ENCODE assay signal across 17 cellular contexts in the genomic region with DNA sequence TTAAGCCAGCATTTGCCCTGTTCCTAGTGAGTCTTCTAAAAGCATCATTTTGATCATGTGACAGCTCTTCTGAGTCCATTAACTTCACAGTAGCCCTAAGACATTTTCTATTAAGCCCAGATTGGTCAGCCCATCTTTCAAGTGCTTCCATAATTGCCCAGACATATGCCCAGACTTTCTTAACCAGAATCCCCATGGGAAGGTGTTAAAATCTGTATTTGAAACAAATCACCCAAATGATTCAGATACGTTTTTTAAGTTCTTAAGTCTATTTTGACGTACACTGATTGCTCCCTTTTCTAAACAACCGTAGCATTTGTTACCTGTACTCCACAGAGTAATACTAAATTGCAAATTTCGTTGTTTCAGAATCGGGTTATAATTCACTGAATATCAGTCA.
A peak's percentile ranks its signal among the peaks of the same experiment; 100 is the strongest.
DNase-seq lines count a peak whose midpoint lies in the region; ATAC-seq and TF ChIP-seq lines count a peak whose summit lies in the region.
"Had no signal": no experiment of that assay in that cellular context is flagged by ENCODE, and none has a peak within 500 bp of the region (broad histone marks: within the 10 kb centered on the region; RNA-seq: fewer than 3 reads in every experiment).

No MANE protein-coding gene starts in this region.

- H3K27me3 Mint-ChIP-seq in WTC11 (ENCODE audit: low read depth) (no peaks in the 10 kb centered on the region), nephron (ENCODE audit: low read depth) (peaks cover 4% of the 10 kb centered on the region)

- H3K4me3 Mint-ChIP-seq in WTC11, result no peak overlapping the region
- no peak overlapping the region for H3K4me3 Mint-ChIP-seq in nephron
- H3K4me3 Mint-ChIP-seq: CD4-positive, alpha-beta memory T cell; GM23338; H9; HFFc6 had no signal

- no peaks in the 10 kb centered on the region for H3K4me1 ChIP-seq in HEK293 (ENCODE audit: control insufficient read depth, insufficient read depth, low read length)
- H3K4me1 ChIP-seq: Caco-2 had no signal

- no peak overlapping the region for H3K27ac ChIP-seq in HEK293 (ENCODE audit: extremely low read depth, low read depth, low read length)

- CTCF ChIA-PET in HEK293 (lab: Yijun Ruan, JAX) (interaction anchor here (0.7 kb wide), 1 partner anchor 103 kb away, joined by 3 read pairs; no protein-coding TSS in a partner anchor), WTC11 (lab: Charles Lee) (no interaction called here)

- ATAC-seq in WTC11, result no peak
- ATAC-seq: GM23338, HCT116 had no signal

- POLR2A ChIA-PET in HEK293 (lab: Yijun Ruan, JAX) (no interaction called here), WTC11 (lab: Charles Lee) (no interaction called here)

- H3K4me1 Mint-ChIP-seq in WTC11 (no peaks in the 10 kb centered on the region), nephron (peaks cover 7% of the 10 kb centered on the region)
- H3K4me1 Mint-ChIP-seq: CD4-positive, alpha-beta memory T cell; GM23338; H9 had no signal

- H3K4me3 ChIP-seq in HEK293 (ENCODE audit: low read depth, low read length) (no peak overlapping the region), fibroblast of mammary gland (ENCODE audit: control insufficient read depth, low read depth, low read length) (no peak overlapping the region)
- H3K4me3 ChIP-seq: GM23338 had no signal

- H3K36me3 ChIP-seq in HEK293 (ENCODE audit: control insufficient read depth in 2 of 2, insufficient read depth in 1 of 2, low read length in 2 of 2), result no peaks in the 10 kb centered on the region

- peaks cover 22% of the 10 kb centered on the region for H3K9me3 Mint-ChIP-seq in WTC11
- peaks cover 7% of the 10 kb centered on the region for H3K9me3 Mint-ChIP-seq in nephron
- H3K9me3 Mint-ChIP-seq: HFFc6 had no signal

- H3K27ac Mint-ChIP-seq in WTC11 (no peak overlapping the region), nephron (peak overlapping the region; percentile 56 to 86 (median 83))
- H3K27ac Mint-ChIP-seq: CD4-positive, alpha-beta memory T cell; GM23338; H9; HFFc6 had no signal

- TF ChIP-seq CTCF in HEK293 (tag by site-specific recombination; IDR thresholded peaks at IDR 0.05) (no peak), WTC11 (IDR thresholded peaks at IDR 0.05) (no peak), fibroblast of mammary gland (conservative IDR thresholded peaks at IDR 0.05; ENCODE audit: control insufficient read depth, insufficient read depth, low read depth, low read length) (no peak), nephron (IDR thresholded peaks at IDR 0.05; ENCODE audit: unreplicated experiment in 3 of 3) (no peak)

- DNase-seq in WTC11 (ENCODE audit: low spot score) (no peak), fibroblast of mammary gland (ENCODE audit: low read depth) (peak; percentile 17), T-helper 2 cell (no peak), medulla oblongata (ENCODE audit: extremely low spot score) (no peak), COR-L47 (lab: John Stamatoyannopoulos, UW) (no peak)
- no peak for DNase-seq in effector CD4-positive, alpha-beta T cell
- DNase-seq: C1 segment of cervical spinal cord; Caco-2; CD4-positive, alpha-beta memory T cell; DMS153; DND-41; H9; HFFc6 had no signal

- H3K36me3 Mint-ChIP-seq in WTC11 (no peaks in the 10 kb centered on the region), nephron (ENCODE audit: low read depth) (no peaks in the 10 kb centered on the region)
- H3K36me3 Mint-ChIP-seq: CD4-positive, alpha-beta memory T cell had no signal

- H3K9me3 ChIP-seq in HEK293 (ENCODE audit: control insufficient read depth, insufficient read depth, low read depth, low read length), result no peaks in the 10 kb centered on the region
- H3K9me3 ChIP-seq: Caco-2 had no signal

TF ChIP-seq in HEK293, 187 proteins besides CTCF, POLR2A, EP300 and RAD21:
- TF ChIP-seq KLF7 (tag by site-specific recombination; IDR thresholded peaks at IDR 0.05; ENCODE audit: borderline replicate concordance), result no peak
- peak; percentile 14 for TF ChIP-seq SETDB1 (IDR thresholded peaks at IDR 0.05; ENCODE audit: insufficient read length, low read length)

TF ChIP-seq in WTC11, 78 proteins besides CTCF, POLR2A, EP300 and RAD21:
- peak; percentile 78 for TF ChIP-seq ZNF317 (CRISPR knock-in tag; IDR thresholded peaks at IDR 0.05; ENCODE audit: borderline replicate concordance, low read depth)
- TF ChIP-seq FOXP1 (CRISPR knock-in tag; IDR thresholded peaks at IDR 0.05; ENCODE audit: borderline replicate concordance), result no peak
